In the genomic region with DNA sequence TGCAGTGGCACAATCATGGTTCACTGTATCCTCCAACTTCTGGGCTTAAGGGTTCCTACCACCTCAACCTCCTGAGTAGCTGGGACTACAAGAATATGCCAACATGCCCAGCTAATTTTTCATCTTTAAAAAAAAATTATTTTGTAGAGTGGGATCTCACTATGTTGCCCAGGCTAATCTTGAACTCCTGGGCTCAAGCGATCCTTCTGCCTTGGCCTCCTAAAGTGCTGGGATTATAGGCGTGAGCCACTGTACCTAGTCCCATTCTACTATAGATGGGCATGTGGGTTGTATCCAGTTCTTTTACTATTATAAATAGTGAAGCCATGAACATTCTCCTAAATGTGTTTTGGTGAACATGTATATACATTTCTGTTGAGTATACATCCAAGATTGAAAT, we compare ENCODE assay signal across 2 cellular contexts.
TF ChIP-seq lines count a peak whose summit lies in the region.

No MANE protein-coding gene starts in this region.

TF ChIP-seq in HEK293, 187 proteins besides CTCF, POLR2A, EP300 and RAD21:
- TF ChIP-seq ZBTB17 (tag by site-specific recombination; IDR thresholded peaks at IDR 0.05) (no peak), ZNF121 (tag by site-specific recombination; IDR thresholded peaks at IDR 0.05) (peak; percentile 82)
- TF ChIP-seq, protein P1, sequence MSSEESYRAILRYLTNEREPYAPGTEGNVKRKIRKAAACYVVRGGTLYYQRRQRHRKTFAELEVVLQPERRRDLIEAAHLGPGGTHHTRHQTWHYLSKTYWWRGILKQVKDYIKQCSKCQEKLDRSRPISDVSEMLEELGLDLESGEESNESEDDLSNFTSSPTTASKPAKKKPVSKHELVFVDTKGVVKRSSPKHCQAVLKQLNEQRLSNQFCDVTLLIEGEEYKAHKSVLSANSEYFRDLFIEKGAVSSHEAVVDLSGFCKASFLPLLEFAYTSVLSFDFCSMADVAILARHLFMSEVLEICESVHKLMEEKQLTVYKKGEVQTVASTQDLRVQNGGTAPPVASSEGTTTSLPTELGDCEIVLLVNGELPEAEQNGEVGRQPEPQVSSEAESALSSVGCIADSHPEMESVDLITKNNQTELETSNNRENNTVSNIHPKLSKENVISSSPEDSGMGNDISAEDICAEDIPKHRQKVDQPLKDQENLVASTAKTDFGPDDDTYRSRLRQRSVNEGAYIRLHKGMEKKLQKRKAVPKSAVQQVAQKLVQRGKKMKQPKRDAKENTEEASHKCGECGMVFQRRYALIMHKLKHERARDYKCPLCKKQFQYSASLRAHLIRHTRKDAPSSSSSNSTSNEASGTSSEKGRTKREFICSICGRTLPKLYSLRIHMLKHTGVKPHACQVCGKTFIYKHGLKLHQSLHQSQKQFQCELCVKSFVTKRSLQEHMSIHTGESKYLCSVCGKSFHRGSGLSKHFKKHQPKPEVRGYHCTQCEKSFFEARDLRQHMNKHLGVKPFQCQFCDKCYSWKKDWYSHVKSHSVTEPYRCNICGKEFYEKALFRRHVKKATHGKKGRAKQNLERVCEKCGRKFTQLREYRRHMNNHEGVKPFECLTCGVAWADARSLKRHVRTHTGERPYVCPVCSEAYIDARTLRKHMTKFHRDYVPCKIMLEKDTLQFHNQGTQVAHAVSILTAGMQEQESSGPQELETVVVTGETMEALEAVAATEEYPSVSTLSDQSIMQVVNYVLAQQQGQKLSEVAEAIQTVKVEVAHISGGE (tag by site-specific recombination; conservative IDR thresholded peaks at IDR 0.05; ENCODE audit: low read depth), result no peak

TF ChIP-seq in K562, 482 proteins besides CTCF, POLR2A, EP300 and RAD21:
- TF ChIP-seq, protein P2, sequence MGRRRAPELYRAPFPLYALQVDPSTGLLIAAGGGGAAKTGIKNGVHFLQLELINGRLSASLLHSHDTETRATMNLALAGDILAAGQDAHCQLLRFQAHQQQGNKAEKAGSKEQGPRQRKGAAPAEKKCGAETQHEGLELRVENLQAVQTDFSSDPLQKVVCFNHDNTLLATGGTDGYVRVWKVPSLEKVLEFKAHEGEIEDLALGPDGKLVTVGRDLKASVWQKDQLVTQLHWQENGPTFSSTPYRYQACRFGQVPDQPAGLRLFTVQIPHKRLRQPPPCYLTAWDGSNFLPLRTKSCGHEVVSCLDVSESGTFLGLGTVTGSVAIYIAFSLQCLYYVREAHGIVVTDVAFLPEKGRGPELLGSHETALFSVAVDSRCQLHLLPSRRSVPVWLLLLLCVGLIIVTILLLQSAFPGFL (CRISPR knock-in tag; IDR thresholded peaks at IDR 0.05), result no peak
- TF ChIP-seq DMBX1 (CRISPR knock-in tag; IDR thresholded peaks at IDR 0.05; ENCODE audit: borderline replicate concordance) (no peak), ZNF121 (CRISPR knock-in tag; conservative IDR thresholded peaks at IDR 0.05) (peak; percentile 78), YY1 (IDR thresholded peaks at IDR 0.05; ENCODE audit: borderline replicate concordance in 1 of 3, control insufficient read depth in 1 of 3, extremely low read depth in 1 of 3, insufficient read depth in 3 of 3, insufficient read length in 1 of 3, insufficient replicate concordance in 2 of 3, low read depth in 1 of 3, low read length in 2 of 3) (no peak), ZNF354B (CRISPR knock-in tag; IDR thresholded peaks at IDR 0.05) (no peak), RBM25 (IDR thresholded peaks at IDR 0.05; ENCODE audit: low read depth, low read length, severe bottlenecking) (peak; percentile 19), ZNF444 (CRISPR knock-in tag; IDR thresholded peaks at IDR 0.05) (no peak), CSDE1 (IDR thresholded peaks at IDR 0.05) (no peak), ZNF507 (tag; conservative IDR thresholded peaks at IDR 0.05) (no peak), KLF10 (CRISPR knock-in tag; IDR thresholded peaks at IDR 0.05) (no peak), TSC22D4 (tag; IDR thresholded peaks at IDR 0.05) (no peak)
- TF ChIP-seq, protein P3, sequence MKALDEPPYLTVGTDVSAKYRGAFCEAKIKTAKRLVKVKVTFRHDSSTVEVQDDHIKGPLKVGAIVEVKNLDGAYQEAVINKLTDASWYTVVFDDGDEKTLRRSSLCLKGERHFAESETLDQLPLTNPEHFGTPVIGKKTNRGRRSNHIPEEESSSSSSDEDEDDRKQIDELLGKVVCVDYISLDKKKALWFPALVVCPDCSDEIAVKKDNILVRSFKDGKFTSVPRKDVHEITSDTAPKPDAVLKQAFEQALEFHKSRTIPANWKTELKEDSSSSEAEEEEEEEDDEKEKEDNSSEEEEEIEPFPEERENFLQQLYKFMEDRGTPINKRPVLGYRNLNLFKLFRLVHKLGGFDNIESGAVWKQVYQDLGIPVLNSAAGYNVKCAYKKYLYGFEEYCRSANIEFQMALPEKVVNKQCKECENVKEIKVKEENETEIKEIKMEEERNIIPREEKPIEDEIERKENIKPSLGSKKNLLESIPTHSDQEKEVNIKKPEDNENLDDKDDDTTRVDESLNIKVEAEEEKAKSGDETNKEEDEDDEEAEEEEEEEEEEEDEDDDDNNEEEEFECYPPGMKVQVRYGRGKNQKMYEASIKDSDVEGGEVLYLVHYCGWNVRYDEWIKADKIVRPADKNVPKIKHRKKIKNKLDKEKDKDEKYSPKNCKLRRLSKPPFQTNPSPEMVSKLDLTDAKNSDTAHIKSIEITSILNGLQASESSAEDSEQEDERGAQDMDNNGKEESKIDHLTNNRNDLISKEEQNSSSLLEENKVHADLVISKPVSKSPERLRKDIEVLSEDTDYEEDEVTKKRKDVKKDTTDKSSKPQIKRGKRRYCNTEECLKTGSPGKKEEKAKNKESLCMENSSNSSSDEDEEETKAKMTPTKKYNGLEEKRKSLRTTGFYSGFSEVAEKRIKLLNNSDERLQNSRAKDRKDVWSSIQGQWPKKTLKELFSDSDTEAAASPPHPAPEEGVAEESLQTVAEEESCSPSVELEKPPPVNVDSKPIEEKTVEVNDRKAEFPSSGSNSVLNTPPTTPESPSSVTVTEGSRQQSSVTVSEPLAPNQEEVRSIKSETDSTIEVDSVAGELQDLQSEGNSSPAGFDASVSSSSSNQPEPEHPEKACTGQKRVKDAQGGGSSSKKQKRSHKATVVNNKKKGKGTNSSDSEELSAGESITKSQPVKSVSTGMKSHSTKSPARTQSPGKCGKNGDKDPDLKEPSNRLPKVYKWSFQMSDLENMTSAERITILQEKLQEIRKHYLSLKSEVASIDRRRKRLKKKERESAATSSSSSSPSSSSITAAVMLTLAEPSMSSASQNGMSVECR (CRISPR knock-in tag; IDR thresholded peaks at IDR 0.05), result no peak
- TF ChIP-seq, protein P4, sequence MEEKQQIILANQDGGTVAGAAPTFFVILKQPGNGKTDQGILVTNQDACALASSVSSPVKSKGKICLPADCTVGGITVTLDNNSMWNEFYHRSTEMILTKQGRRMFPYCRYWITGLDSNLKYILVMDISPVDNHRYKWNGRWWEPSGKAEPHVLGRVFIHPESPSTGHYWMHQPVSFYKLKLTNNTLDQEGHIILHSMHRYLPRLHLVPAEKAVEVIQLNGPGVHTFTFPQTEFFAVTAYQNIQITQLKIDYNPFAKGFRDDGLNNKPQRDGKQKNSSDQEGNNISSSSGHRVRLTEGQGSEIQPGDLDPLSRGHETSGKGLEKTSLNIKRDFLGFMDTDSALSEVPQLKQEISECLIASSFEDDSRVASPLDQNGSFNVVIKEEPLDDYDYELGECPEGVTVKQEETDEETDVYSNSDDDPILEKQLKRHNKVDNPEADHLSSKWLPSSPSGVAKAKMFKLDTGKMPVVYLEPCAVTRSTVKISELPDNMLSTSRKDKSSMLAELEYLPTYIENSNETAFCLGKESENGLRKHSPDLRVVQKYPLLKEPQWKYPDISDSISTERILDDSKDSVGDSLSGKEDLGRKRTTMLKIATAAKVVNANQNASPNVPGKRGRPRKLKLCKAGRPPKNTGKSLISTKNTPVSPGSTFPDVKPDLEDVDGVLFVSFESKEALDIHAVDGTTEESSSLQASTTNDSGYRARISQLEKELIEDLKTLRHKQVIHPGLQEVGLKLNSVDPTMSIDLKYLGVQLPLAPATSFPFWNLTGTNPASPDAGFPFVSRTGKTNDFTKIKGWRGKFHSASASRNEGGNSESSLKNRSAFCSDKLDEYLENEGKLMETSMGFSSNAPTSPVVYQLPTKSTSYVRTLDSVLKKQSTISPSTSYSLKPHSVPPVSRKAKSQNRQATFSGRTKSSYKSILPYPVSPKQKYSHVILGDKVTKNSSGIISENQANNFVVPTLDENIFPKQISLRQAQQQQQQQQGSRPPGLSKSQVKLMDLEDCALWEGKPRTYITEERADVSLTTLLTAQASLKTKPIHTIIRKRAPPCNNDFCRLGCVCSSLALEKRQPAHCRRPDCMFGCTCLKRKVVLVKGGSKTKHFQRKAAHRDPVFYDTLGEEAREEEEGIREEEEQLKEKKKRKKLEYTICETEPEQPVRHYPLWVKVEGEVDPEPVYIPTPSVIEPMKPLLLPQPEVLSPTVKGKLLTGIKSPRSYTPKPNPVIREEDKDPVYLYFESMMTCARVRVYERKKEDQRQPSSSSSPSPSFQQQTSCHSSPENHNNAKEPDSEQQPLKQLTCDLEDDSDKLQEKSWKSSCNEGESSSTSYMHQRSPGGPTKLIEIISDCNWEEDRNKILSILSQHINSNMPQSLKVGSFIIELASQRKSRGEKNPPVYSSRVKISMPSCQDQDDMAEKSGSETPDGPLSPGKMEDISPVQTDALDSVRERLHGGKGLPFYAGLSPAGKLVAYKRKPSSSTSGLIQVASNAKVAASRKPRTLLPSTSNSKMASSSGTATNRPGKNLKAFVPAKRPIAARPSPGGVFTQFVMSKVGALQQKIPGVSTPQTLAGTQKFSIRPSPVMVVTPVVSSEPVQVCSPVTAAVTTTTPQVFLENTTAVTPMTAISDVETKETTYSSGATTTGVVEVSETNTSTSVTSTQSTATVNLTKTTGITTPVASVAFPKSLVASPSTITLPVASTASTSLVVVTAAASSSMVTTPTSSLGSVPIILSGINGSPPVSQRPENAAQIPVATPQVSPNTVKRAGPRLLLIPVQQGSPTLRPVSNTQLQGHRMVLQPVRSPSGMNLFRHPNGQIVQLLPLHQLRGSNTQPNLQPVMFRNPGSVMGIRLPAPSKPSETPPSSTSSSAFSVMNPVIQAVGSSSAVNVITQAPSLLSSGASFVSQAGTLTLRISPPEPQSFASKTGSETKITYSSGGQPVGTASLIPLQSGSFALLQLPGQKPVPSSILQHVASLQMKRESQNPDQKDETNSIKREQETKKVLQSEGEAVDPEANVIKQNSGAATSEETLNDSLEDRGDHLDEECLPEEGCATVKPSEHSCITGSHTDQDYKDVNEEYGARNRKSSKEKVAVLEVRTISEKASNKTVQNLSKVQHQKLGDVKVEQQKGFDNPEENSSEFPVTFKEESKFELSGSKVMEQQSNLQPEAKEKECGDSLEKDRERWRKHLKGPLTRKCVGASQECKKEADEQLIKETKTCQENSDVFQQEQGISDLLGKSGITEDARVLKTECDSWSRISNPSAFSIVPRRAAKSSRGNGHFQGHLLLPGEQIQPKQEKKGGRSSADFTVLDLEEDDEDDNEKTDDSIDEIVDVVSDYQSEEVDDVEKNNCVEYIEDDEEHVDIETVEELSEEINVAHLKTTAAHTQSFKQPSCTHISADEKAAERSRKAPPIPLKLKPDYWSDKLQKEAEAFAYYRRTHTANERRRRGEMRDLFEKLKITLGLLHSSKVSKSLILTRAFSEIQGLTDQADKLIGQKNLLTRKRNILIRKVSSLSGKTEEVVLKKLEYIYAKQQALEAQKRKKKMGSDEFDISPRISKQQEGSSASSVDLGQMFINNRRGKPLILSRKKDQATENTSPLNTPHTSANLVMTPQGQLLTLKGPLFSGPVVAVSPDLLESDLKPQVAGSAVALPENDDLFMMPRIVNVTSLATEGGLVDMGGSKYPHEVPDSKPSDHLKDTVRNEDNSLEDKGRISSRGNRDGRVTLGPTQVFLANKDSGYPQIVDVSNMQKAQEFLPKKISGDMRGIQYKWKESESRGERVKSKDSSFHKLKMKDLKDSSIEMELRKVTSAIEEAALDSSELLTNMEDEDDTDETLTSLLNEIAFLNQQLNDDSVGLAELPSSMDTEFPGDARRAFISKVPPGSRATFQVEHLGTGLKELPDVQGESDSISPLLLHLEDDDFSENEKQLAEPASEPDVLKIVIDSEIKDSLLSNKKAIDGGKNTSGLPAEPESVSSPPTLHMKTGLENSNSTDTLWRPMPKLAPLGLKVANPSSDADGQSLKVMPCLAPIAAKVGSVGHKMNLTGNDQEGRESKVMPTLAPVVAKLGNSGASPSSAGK (IDR thresholded peaks at IDR 0.05), result no peak
- TF ChIP-seq, protein P5, sequence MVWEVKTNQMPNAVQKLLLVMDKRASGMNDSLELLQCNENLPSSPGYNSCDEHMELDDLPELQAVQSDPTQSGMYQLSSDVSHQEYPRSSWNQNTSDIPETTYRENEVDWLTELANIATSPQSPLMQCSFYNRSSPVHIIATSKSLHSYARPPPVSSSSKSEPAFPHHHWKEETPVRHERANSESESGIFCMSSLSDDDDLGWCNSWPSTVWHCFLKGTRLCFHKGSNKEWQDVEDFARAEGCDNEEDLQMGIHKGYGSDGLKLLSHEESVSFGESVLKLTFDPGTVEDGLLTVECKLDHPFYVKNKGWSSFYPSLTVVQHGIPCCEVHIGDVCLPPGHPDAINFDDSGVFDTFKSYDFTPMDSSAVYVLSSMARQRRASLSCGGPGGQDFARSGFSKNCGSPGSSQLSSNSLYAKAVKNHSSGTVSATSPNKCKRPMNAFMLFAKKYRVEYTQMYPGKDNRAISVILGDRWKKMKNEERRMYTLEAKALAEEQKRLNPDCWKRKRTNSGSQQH (CRISPR knock-in tag; IDR thresholded peaks at IDR 0.05), result no peak
- TF ChIP-seq, protein P6, sequence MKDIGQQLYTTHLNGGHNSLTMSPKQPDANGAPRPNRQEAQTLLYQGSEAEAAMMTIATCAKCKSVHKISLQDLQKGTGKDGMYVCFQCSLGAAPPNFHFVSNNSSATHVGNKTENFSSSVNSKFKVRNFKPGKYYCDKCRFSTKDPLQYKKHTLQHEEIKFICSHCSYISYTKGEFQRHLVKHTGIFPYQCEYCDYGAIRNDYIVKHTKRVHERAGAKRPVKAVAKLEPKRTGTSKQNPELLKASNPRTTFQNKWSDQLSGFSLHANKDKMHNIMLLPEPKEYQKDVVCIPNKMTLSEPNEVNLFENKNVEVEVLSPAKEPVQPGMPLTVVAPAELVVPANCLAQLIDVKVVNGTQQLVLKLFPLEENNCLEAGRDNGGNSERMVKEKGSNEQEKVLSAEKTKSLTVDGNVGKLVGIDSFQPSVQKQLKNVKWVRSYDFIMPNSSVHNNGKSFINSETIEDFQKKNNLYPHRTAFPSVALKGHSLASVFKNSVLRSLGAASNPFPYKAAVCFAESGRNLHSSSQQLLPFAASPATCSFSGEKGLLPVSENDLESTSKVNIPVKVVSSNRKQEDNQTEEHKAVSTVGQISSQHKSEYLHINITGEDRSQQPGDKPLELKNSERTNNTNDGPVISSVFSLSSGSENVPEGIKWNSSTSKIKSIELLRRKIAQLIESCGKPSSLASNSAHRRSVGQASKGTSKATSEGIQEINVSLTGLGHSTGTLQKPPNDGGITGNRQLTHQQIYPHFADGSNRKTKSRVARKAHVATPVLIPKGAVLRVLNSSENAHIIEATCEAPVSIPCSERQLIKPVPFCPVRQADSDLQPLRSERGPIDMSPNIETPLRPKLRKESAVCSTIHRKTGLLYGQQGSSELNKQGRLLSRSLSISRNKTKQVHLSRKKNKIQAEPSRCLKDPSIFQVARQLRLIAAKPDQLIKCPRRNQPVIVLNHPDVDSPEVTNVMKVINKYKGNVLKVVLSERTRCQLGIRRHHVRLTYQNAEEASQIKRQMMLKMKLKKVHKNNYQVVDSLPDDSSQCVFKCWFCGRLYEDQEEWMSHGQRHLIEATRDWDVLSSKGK (CRISPR knock-in tag; IDR thresholded peaks at IDR 0.05), result no peak
